Comparison of ENCODE assay signal across 1 cellular context in the genomic region with DNA sequence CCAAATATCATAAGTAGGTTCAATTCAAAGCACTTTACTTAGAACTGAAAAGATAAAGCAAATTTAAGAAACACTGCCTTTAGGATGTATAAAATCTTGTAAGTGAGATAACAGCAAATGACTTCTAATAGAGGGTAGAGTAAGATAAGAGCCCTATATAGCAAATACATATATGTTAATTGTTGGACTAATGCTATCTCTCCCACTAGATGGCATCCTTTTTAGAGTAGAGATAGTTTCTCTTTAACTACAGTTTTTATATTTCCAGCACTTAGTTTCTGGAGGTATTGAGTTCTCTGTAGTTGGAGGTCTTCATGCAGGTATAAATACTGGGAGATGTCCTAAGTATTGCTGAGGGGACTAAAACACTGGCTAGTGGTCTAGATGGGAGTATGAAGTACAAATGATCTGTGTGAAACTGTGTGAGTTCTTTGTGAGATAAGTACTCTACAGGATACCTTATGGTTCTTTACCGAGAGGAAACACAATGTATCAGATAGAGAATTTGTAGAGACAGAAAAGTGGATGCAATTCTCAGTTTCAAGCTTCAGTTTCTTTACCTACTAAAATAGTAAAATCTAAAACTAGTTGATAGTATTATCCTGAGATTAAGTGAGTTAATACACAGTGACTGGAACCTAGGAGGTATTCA.
TF ChIP-seq lines count a peak whose summit lies in the region.

No MANE protein-coding gene starts in this region.

TF ChIP-seq in GM12878, 131 proteins besides CTCF, POLR2A, EP300 and RAD21:
- TF ChIP-seq, protein P1, sequence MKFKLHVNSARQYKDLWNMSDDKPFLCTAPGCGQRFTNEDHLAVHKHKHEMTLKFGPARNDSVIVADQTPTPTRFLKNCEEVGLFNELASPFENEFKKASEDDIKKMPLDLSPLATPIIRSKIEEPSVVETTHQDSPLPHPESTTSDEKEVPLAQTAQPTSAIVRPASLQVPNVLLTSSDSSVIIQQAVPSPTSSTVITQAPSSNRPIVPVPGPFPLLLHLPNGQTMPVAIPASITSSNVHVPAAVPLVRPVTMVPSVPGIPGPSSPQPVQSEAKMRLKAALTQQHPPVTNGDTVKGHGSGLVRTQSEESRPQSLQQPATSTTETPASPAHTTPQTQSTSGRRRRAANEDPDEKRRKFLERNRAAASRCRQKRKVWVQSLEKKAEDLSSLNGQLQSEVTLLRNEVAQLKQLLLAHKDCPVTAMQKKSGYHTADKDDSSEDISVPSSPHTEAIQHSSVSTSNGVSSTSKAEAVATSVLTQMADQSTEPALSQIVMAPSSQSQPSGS (IDR thresholded peaks at IDR 0.05; ENCODE audit: low read length), result no peak
TF ChIP-seq in GM12878: peak in this region for 0.
